In genomic region chr16:16997349-16997748, GRCh38 we compare ENCODE assay signal across 33 cellular contexts.
"Had no signal": no experiment of that assay in that cellular context is flagged by ENCODE, and none has a peak within 500 bp of the region (broad histone marks: within the 10 kb centered on the region; RNA-seq: fewer than 3 reads in every experiment).

No MANE protein-coding gene starts in this region.

- H3K4me1 ChIP-seq: SJSA1 had no signal

- H3K9me3 ChIP-seq: Peyer's patch, SJSA1, SK-N-SH had no signal

- H3K27me3 ChIP-seq: Peyer's patch, SJSA1 had no signal

- H3K9ac ChIP-seq: KMS-11, SK-N-SH had no signal

- H3K4me2 ChIP-seq: KMS-11, SK-N-SH had no signal

- H3K4me3 ChIP-seq: Peyer's patch, SJSA1 had no signal

- H3K36me3 ChIP-seq: Peyer's patch, SJSA1 had no signal

- DNase-seq: activated B cell treated with CpG ODN at 0.5 μM for 24 hours; activated CD4-positive, alpha-beta memory T cell treated with anti-CD3 and anti-CD28 coated beads for 36 hours; activated CD4-positive, alpha-beta T cell treated with anti-CD3 and anti-CD28 coated beads for 4 hours; activated CD4-positive, alpha-beta T cell treated with anti-CD3 and anti-CD28 coated beads, Interleukin-2, amount 50 U/mL, for 1 hour; activated CD4-positive, CD25-positive, alpha-beta regulatory T cell treated with anti-CD3 and anti-CD28 coated beads, Interleukin-2, amount 50 U/mL, for 72 hours; activated CD8-positive, alpha-beta memory T cell treated with anti-CD3 and anti-CD28 coated beads, Interleukin-2, amount 50 U/mL, for 4 hours; activated effector memory CD4-positive, alpha-beta T cell treated with Interleukin-2 at 50 U/mL for 16 hours; activated naive CD4-positive, alpha-beta T cell treated with anti-CD3 and anti-CD28 coated beads, Interleukin-2, amount 10 ng/mL, durations not matched to agents 7 days and 5 days; activated naive CD8-positive, alpha-beta T cell treated with anti-CD3 and anti-CD28 coated beads, Interleukin-2, amount 50 U/mL, for 24 hours; activated T-cell treated with anti-CD3 and anti-CD28 coated beads for 4 hours; activated T-cell treated with anti-CD3 and anti-CD28 coated beads, Interleukin-2, amount 50 U/mL, for 48 hours; anterior cingulate cortex; caudate nucleus; cerebellar nuclear complex; NCI-H1092 treated with DMSO at 0.1 percent for 48 hours; NCI-H1417; NCI-H146; NCI-H187 treated with DMSO at 0.1 percent for 48 hours; NCI-H2081; NCI-H2171 treated with DMSO at 0.1 percent for 48 hours; NCI-H345; NCI-H524 treated with DMSO at 0.1 percent for 48 hours; NCI-H774; PC-3; Peyer's patch; RPMI8226; SHP77 treated with DMSO at 0.1 percent for 48 hours; SK-N-SH had no signal

- FAIRE-seq: bronchial epithelial cell, colon had no signal

- H3K27ac ChIP-seq: KMS-11, Peyer's patch, SJSA1, VCaP had no signal

- ATAC-seq: activated naive CD8-positive, alpha-beta T cell treated with anti-CD3 and anti-CD28 coated beads, Interleukin-2, amount 50 U/mL, for 24 hours; PC-3 had no signal
